1 cellular context compared by ENCODE assay signal in genomic region chr17:7440823-7441174, GRCh38.
TF ChIP-seq lines count a peak whose summit lies in the region.

No MANE protein-coding gene starts in this region.

TF ChIP-seq in GM12878, 131 proteins besides CTCF, POLR2A, EP300 and RAD21 (continued from another document and continues in another):
- TF ChIP-seq ZBTB11 (CRISPR knock-in tag; IDR thresholded peaks at IDR 0.05) (no peak), CEBPB (IDR thresholded peaks at IDR 0.05; ENCODE audit: borderline replicate concordance in 1 of 2, low read depth in 2 of 2, low read length in 2 of 2) (no peak), DPF2 (IDR thresholded peaks at IDR 0.05) (no peak; the same call in 1 of the 2 replicates), NFXL1 (IDR thresholded peaks at IDR 0.05; ENCODE audit: borderline replicate concordance) (no peak), GATAD2B (conservative IDR thresholded peaks at IDR 0.05; ENCODE audit: low read depth) (peak; percentile 77), NR2C1 (IDR thresholded peaks at IDR 0.05) (no peak), ZSCAN29 (IDR thresholded peaks at IDR 0.05) (no peak), SREBF1 (IDR thresholded peaks at IDR 0.05; ENCODE audit: low read length) (no peak), FOXK2 (IDR thresholded peaks at IDR 0.05) (no peak), STAT3 (IDR thresholded peaks at IDR 0.05; ENCODE audit: low read depth, low read length) (no peak), BMI1 (IDR thresholded peaks at IDR 0.05; ENCODE audit: borderline replicate concordance) (no peak), RELA (IDR thresholded peaks at IDR 0.05; ENCODE audit: borderline replicate concordance, partially characterized antibody) (peak; percentile 69), PKNOX1 (IDR thresholded peaks at IDR 0.05) (peak; percentile 31; the same call in 1 of the 2 replicates), EGR1 (IDR thresholded peaks at IDR 0.05; ENCODE audit: borderline replicate concordance in 1 of 2, low read depth in 2 of 2, low read length in 2 of 2) (peak in 1 of 2 experiments; percentile 38; a peak in 1 of 3 replicates), CBX3 (IDR thresholded peaks at IDR 0.05; ENCODE audit: borderline replicate concordance, low read depth) (no peak), PAX5 (IDR thresholded peaks at IDR 0.05; ENCODE audit: borderline replicate concordance, low read depth, low read length) (peak; percentile 48; the same call in 1 of the 2 replicates), RAD51 (IDR thresholded peaks at IDR 0.05) (no peak), WRNIP1 (IDR thresholded peaks at IDR 0.05; ENCODE audit: borderline replicate concordance, low read depth, low read length) (no peak), E4F1 (IDR thresholded peaks at IDR 0.05; ENCODE audit: borderline replicate concordance, partially characterized antibody) (no peak), NBN (IDR thresholded peaks at IDR 0.05) (0 out of 2 replicates have a peak, but pooled peaks have one; percentile 66), ESRRA (IDR thresholded peaks at IDR 0.05; ENCODE audit: low read length) (no peak), RUNX3 (IDR thresholded peaks at IDR 0.05; ENCODE audit: low read length) (peak; percentile 89), BHLHE40 (IDR thresholded peaks at IDR 0.05; ENCODE audit: borderline replicate concordance in 1 of 2, low read depth in 2 of 2, low read length in 1 of 2) (peak in 1 of 2 experiments; percentile 51; a peak in 2 of 4 replicates), KDM1A (IDR thresholded peaks at IDR 0.05; ENCODE audit: borderline replicate concordance) (no peak), CBX5 (IDR thresholded peaks at IDR 0.05; ENCODE audit: low read depth) (no peak), JUND (IDR thresholded peaks at IDR 0.05; ENCODE audit: low read depth, low read length) (no peak), MAX (IDR thresholded peaks at IDR 0.05; ENCODE audit: low read depth, low read length) (no peak), CREB1 (IDR thresholded peaks at IDR 0.05; ENCODE audit: low read depth) (no peak), ZNF217 (IDR thresholded peaks at IDR 0.05) (no peak), ETV6 (conservative IDR thresholded peaks at IDR 0.05 in 1 of 2, IDR thresholded peaks at IDR 0.05 in 1 of 2; ENCODE audit: borderline replicate concordance in 1 of 2, low read depth in 1 of 2) (no peak), SP1 (IDR thresholded peaks at IDR 0.05; ENCODE audit: low read depth, low read length) (peak; percentile 25), ATF2 (IDR thresholded peaks at IDR 0.05; ENCODE audit: low read length) (no peak), EED (IDR thresholded peaks at IDR 0.05; ENCODE audit: low read depth) (no peak), ZNF274 (IDR thresholded peaks at IDR 0.05; ENCODE audit: insufficient read depth, insufficient read length) (no peak), RBBP5 (conservative IDR thresholded peaks at IDR 0.05) (no peak), YY1 (IDR thresholded peaks at IDR 0.05; ENCODE audit: low read depth, low read length) (no peak), MTA2 (IDR thresholded peaks at IDR 0.05; ENCODE audit: low read depth) (peak; percentile 40; the same call in 1 of the 2 replicates)
- TF ChIP-seq, protein P1, sequence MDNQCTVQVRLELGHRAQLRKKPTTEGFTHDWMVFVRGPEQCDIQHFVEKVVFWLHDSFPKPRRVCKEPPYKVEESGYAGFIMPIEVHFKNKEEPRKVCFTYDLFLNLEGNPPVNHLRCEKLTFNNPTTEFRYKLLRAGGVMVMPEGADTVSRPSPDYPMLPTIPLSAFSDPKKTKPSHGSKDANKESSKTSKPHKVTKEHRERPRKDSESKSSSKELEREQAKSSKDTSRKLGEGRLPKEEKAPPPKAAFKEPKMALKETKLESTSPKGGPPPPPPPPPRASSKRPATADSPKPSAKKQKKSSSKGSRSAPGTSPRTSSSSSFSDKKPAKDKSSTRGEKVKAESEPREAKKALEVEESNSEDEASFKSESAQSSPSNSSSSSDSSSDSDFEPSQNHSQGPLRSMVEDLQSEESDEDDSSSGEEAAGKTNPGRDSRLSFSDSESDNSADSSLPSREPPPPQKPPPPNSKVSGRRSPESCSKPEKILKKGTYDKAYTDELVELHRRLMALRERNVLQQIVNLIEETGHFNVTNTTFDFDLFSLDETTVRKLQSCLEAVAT (IDR thresholded peaks at IDR 0.05): no peak
- TF ChIP-seq, protein P2, sequence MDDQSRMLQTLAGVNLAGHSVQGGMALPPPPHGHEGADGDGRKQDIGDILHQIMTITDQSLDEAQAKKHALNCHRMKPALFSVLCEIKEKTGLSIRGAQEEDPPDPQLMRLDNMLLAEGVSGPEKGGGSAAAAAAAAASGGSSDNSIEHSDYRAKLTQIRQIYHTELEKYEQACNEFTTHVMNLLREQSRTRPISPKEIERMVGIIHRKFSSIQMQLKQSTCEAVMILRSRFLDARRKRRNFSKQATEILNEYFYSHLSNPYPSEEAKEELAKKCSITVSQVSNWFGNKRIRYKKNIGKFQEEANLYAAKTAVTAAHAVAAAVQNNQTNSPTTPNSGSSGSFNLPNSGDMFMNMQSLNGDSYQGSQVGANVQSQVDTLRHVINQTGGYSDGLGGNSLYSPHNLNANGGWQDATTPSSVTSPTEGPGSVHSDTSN (IDR thresholded peaks at IDR 0.05; ENCODE audit: insufficient replicate concordance, low read depth, low read length): no peak
- TF ChIP-seq, protein P3, sequence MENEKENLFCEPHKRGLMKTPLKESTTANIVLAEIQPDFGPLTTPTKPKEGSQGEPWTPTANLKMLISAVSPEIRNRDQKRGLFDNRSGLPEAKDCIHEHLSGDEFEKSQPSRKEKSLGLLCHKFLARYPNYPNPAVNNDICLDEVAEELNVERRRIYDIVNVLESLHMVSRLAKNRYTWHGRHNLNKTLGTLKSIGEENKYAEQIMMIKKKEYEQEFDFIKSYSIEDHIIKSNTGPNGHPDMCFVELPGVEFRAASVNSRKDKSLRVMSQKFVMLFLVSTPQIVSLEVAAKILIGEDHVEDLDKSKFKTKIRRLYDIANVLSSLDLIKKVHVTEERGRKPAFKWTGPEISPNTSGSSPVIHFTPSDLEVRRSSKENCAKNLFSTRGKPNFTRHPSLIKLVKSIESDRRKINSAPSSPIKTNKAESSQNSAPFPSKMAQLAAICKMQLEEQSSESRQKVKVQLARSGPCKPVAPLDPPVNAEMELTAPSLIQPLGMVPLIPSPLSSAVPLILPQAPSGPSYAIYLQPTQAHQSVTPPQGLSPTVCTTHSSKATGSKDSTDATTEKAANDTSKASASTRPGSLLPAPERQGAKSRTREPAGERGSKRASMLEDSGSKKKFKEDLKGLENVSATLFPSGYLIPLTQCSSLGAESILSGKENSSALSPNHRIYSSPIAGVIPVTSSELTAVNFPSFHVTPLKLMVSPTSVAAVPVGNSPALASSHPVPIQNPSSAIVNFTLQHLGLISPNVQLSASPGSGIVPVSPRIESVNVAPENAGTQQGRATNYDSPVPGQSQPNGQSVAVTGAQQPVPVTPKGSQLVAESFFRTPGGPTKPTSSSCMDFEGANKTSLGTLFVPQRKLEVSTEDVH (IDR thresholded peaks at IDR 0.05; ENCODE audit: low read depth, partially characterized antibody): no peak
- TF ChIP-seq, protein P4, sequence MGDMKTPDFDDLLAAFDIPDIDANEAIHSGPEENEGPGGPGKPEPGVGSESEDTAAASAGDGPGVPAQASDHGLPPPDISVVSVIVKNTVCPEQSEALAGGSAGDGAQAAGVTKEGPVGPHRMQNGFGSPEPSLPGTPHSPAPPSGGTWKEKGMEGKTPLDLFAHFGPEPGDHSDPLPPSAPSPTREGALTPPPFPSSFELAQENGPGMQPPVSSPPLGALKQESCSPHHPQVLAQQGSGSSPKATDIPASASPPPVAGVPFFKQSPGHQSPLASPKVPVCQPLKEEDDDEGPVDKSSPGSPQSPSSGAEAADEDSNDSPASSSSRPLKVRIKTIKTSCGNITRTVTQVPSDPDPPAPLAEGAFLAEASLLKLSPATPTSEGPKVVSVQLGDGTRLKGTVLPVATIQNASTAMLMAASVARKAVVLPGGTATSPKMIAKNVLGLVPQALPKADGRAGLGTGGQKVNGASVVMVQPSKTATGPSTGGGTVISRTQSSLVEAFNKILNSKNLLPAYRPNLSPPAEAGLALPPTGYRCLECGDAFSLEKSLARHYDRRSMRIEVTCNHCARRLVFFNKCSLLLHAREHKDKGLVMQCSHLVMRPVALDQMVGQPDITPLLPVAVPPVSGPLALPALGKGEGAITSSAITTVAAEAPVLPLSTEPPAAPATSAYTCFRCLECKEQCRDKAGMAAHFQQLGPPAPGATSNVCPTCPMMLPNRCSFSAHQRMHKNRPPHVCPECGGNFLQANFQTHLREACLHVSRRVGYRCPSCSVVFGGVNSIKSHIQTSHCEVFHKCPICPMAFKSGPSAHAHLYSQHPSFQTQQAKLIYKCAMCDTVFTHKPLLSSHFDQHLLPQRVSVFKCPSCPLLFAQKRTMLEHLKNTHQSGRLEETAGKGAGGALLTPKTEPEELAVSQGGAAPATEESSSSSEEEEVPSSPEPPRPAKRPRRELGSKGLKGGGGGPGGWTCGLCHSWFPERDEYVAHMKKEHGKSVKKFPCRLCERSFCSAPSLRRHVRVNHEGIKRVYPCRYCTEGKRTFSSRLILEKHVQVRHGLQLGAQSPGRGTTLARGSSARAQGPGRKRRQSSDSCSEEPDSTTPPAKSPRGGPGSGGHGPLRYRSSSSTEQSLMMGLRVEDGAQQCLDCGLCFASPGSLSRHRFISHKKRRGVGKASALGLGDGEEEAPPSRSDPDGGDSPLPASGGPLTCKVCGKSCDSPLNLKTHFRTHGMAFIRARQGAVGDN (IDR thresholded peaks at IDR 0.05): peak; percentile 55; the same call in 1 of the 2 replicates
- TF ChIP-seq, protein P5, sequence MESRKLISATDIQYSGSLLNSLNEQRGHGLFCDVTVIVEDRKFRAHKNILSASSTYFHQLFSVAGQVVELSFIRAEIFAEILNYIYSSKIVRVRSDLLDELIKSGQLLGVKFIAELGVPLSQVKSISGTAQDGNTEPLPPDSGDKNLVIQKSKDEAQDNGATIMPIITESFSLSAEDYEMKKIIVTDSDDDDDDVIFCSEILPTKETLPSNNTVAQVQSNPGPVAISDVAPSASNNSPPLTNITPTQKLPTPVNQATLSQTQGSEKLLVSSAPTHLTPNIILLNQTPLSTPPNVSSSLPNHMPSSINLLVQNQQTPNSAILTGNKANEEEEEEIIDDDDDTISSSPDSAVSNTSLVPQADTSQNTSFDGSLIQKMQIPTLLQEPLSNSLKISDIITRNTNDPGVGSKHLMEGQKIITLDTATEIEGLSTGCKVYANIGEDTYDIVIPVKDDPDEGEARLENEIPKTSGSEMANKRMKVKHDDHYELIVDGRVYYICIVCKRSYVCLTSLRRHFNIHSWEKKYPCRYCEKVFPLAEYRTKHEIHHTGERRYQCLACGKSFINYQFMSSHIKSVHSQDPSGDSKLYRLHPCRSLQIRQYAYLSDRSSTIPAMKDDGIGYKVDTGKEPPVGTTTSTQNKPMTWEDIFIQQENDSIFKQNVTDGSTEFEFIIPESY (IDR thresholded peaks at IDR 0.05): no peak
